8 cellular contexts compared by ENCODE assay signal in genomic region chr5:139458580-139459407, GRCh38. TPM values are rescaled to one million over a fixed set of nuclear protein-coding genes. Genes with fewer than 3 reads are reported as not detected.
DNase-seq lines count a peak whose midpoint lies in the region; ATAC-seq and TF ChIP-seq lines count a peak whose summit lies in the region.

No MANE protein-coding gene starts in this region.

- no peak for TF ChIP-seq POLR2A in Peyer's patch (IDR thresholded peaks at IDR 0.05)
- no peak for TF ChIP-seq POLR2A in prostate gland (IDR thresholded peaks at IDR 0.05)

- intact Hi-C loops in left lung (cut with DNase I): no loop called here
- intact Hi-C loops in prostate gland (cut with DNase I): no loop called here

- H3K9me3 Mint-ChIP-seq in activated naive CD4-positive, alpha-beta T cell treated with anti-CD3 and anti-CD28 coated beads, Interleukin-2, amount 10 ng/mL, durations not matched to agents 7 days and 5 days: no peaks in the 10 kb centered on the region

- H3K27ac Mint-ChIP-seq in activated naive CD4-positive, alpha-beta T cell treated with anti-CD3 and anti-CD28 coated beads, Interleukin-2, amount 10 ng/mL, durations not matched to agents 7 days and 5 days: peak overlapping the region; percentile 91

- CTCF ChIA-PET in activated naive CD4-positive, alpha-beta T cell treated with anti-CD3 and anti-CD28 coated beads, Interleukin-2, amount 10 ng/mL, durations not matched to agents 7 days and 5 days (lab: Charles Lee): interaction anchor here (0.7 to 4.0 kb wide), 8 partner anchors 14 to 54 kb away, joined by 3 to 21 read pairs (median 8); partner anchors contain the start of genes DNAJC18 and STING1

- no peaks in the 10 kb centered on the region for H3K36me3 Mint-ChIP-seq in activated naive CD4-positive, alpha-beta T cell treated with anti-CD3 and anti-CD28 coated beads, Interleukin-2, amount 10 ng/mL, durations not matched to agents 7 days and 5 days

- ATAC-seq in left lung: peak; percentile 63

- TF ChIP-seq CTCF in Peyer's patch (IDR thresholded peaks at IDR 0.05) (no peak), left lung (IDR thresholded peaks at IDR 0.05) (no peak), prostate gland (IDR thresholded peaks at IDR 0.05) (no peak)

- no peak overlapping the region for H3K4me3 ChIP-seq in Peyer's patch
- H3K4me3 ChIP-seq in left lung: peak overlapping the region in 1 of 2 donors; percentile 19
- H3K4me3 ChIP-seq in prostate gland: no peak overlapping the region

- peaks cover 74% of the 10 kb centered on the region for H3K4me1 Mint-ChIP-seq in activated naive CD4-positive, alpha-beta T cell treated with anti-CD3 and anti-CD28 coated beads, Interleukin-2, amount 10 ng/mL, durations not matched to agents 7 days and 5 days

- H3K36me3 ChIP-seq in Peyer's patch (no peaks in the 10 kb centered on the region), left lung (no peaks in the 10 kb centered on the region), prostate gland (no peaks in the 10 kb centered on the region)

- H3K9me3 ChIP-seq in Peyer's patch (no peaks in the 10 kb centered on the region), left lung (no peaks in the 10 kb centered on the region), prostate gland (no peaks in the 10 kb centered on the region)

- H3K27ac ChIP-seq in Peyer's patch (peak overlapping the region; percentile 30 to 69 (median 62)), left lung (peak overlapping the region; percentile 53 to 79), prostate gland (no peak overlapping the region)

- no peaks in the 10 kb centered on the region for H3K27me3 ChIP-seq in Peyer's patch
- H3K27me3 ChIP-seq in left lung: no peaks in the 10 kb centered on the region
- H3K27me3 ChIP-seq in prostate gland (replicated peaks; ENCODE audit: insufficient read depth): no peaks in the 10 kb centered on the region

- H3K4me1 ChIP-seq in Peyer's patch (peaks cover 0 to 16% (median 8%) of the 10 kb centered on the region in 4 donors), left lung (peaks cover 0 to 29% of the 10 kb centered on the region in 2 donors), prostate gland (replicated peaks) (no peaks in the 10 kb centered on the region)

- H3K27me3 Mint-ChIP-seq in activated naive CD4-positive, alpha-beta T cell treated with anti-CD3 and anti-CD28 coated beads, Interleukin-2, amount 10 ng/mL, durations not matched to agents 7 days and 5 days: peaks cover 10% of the 10 kb centered on the region

- peak; percentile 88 for DNase-seq in EH (ENCODE audit: low read depth)
- peak; percentile 82 for DNase-seq in HCEC 1CT
- DNase-seq in Peyer's patch: peak in 2 of 3 donors; percentile 78 to 92
- peak; percentile 90 for DNase-seq in activated naive CD4-positive, alpha-beta T cell treated with anti-CD3 and anti-CD28 coated beads, Interleukin-2, amount 10 ng/mL, durations not matched to agents 7 days and 5 days
- peak; percentile 39 to 42 for DNase-seq in left lung
- peak; percentile 73 for DNase-seq in stimulated activated naive CD4-positive, alpha-beta T cell treated with Interleukin-2 at 50 U/mL for 16 hours (lab: John Stamatoyannopoulos, UW)
- DNase-seq in occipital lobe (lab: John Stamatoyannopoulos, UW): no peak
- no peak for DNase-seq in prostate gland (ENCODE audit: low spot score)

- peak overlapping the region; percentile 48 for H3K4me3 Mint-ChIP-seq in activated naive CD4-positive, alpha-beta T cell treated with anti-CD3 and anti-CD28 coated beads, Interleukin-2, amount 10 ng/mL, durations not matched to agents 7 days and 5 days

- 73% methylated on average over 8 of the region's 8 CpGs for WGBS in prostate gland

RNA-seq across cellular contexts. Expression of gene ECSCR, which starts 3.7 kb away (rescaled TPM):
- 10 to 100 TPM in 1 of 4 donors, 1 to 10 TPM in 3; 3.2 to 24.8 (median 7.9) TPM for total RNA-seq in Peyer's patch
- total RNA-seq in left lung: 10 to 100 TPM; 25.4 to 48.9 TPM
- total RNA-seq in occipital lobe: 5.5 TPM
- total RNA-seq in prostate gland: 1 to 10 TPM; 5.3 to 6.7 TPM

RNA-seq across cellular contexts. Expression of gene SMIM33, which starts 12.0 kb away (rescaled TPM):
- 1 to 10 TPM in 2 of 4 donors, under 1 TPM in 2; 0.40 to 1.7 (median 0.99) TPM for total RNA-seq in Peyer's patch
- total RNA-seq in left lung: not detected
- total RNA-seq in occipital lobe: not detected
- total RNA-seq in prostate gland: not detected

RNA-seq across cellular contexts. Expression of gene DNAJC18, which starts 19.5 kb away (rescaled TPM):
- total RNA-seq in Peyer's patch: 10 to 100 TPM in 1 of 4 donors, 1 to 10 TPM in 2, under 1 TPM in 1; 0.35 to 23.9 (median 3.4) TPM
- 10 to 100 TPM; 10.0 to 13.2 TPM for total RNA-seq in left lung
- total RNA-seq in occipital lobe: 46.6 TPM
- 10 to 100 TPM in 1 of 2 donors, 1 to 10 TPM in 1; 7.3 to 11.5 TPM for total RNA-seq in prostate gland

RNA-seq across cellular contexts. Expression of gene STING1, which starts 23.8 kb away (rescaled TPM):
- total RNA-seq in Peyer's patch (10 to 100 TPM in 3 of 4 donors, 1 to 10 TPM in 1; 9.5 to 48.7 (median 18.0) TPM), left lung (100 to 1,000 TPM in 1 of 2 donors, 10 to 100 TPM in 1; 100.0 to 105 TPM), occipital lobe (3.6 TPM), prostate gland (10 to 100 TPM; 33.8 to 59.1 TPM)

RNA-seq across cellular contexts. Expression of gene SPATA24, which starts 54.9 kb away (rescaled TPM):
- total RNA-seq in Peyer's patch: 10 to 100 TPM in 1 of 4 donors, 1 to 10 TPM in 1, not detected in 2; 3.1 to 11.6 TPM
- 1 to 10 TPM; 3.6 to 4.3 TPM for total RNA-seq in left lung
- total RNA-seq in occipital lobe: 3.6 TPM
- total RNA-seq in prostate gland: 10 to 100 TPM in 1 of 2 donors, 1 to 10 TPM in 1; 4.4 to 27.3 TPM

Comparison
In these comparisons a context has a peak if more than half of its experiments do, and no peak if none do; other contexts are left out.
1. DNase-seq: peak in EH (single experiment), HCEC 1CT (single experiment), Peyer's patch (2 of 3), activated naive CD4-positive, alpha-beta T cell treated with anti-CD3 and anti-CD28 coated beads, Interleukin-2, amount 10 ng/mL, durations not matched to agents 7 days and 5 days (single experiment), left lung (2 of 2) and stimulated activated naive CD4-positive, alpha-beta T cell treated with Interleukin-2 at 50 U/mL for 16 hours (single experiment); none in occipital lobe (single experiment) and prostate gland (single experiment).
2. H3K27ac ChIP-seq: peak in Peyer's patch (4 of 4) and left lung (2 of 2); none in prostate gland (0 of 2).